17 cellular contexts compared by ENCODE assay signal in the genomic region with DNA sequence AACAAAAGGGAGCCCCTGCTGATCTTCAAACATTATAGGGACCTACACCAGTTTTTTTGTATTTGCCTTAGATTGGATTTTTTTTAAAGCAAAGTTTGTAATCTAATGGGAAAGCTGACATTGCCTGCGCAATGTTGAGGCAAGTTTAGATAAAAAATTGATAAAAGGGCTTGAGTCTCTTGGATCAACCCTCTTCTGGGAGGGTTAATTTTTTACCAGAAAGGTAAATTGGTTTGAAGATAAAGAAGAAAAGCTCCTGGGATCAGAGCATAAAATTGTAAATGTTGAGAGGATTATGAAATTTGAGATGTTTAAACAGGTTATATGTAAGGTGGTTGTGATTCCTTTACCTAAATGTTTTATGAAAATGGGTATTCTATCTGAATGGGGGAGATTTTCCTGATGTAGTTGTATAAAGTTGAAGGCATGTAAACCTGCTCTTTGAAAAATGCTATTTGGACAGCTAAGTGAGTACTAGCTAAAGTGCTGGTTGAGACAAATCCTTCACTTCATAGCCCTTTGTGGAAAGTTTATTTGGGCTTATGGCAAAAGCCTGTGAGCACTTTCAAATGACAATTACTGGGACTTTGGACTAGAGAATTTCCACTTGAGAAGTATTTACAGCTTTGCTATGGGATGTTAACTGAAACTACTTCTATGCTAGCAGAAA. TPM values are rescaled to one million over a fixed set of nuclear protein-coding genes. Genes with fewer than 3 reads are reported as not detected.
"Had no signal": no experiment of that assay in that cellular context is flagged by ENCODE, and none has a peak within 500 bp of the region (broad histone marks: within the 10 kb centered on the region; RNA-seq: fewer than 3 reads in every experiment).

No MANE protein-coding gene starts in this region.

- H3K27ac Mint-ChIP-seq: activated naive CD4-positive, alpha-beta T cell treated with anti-CD3 and anti-CD28 coated beads, Interleukin-2, amount 50 U/mL, for 24 hours; stimulated activated naive CD8-positive, alpha-beta T cell treated with anti-CD3 and anti-CD28 coated beads, Interleukin-15, amount 100 ng/mL, for 72 hours; T-helper 1 cell treated with Interleukin-12 subunit alpha and Interleukin-12 subunit beta and Interleukin-4 antibody, amounts not matched to agents 30 μg/mL and 1 μg/mL, for 36 hours had no signal

- H3K27me3 ChIP-seq: dorsolateral prefrontal cortex had no signal

- H3K4me3 ChIP-seq: dorsolateral prefrontal cortex had no signal

- ATAC-seq: esophagus mucosa; stimulated activated naive CD8-positive, alpha-beta T cell treated with anti-CD3 and anti-CD28 coated beads, Interleukin-15, amount 100 ng/mL, for 72 hours had no signal

- FAIRE-seq: endometrium, TTC549 had no signal

- H3K27ac ChIP-seq: dorsolateral prefrontal cortex had no signal

- H3K4me1 Mint-ChIP-seq: activated naive CD4-positive, alpha-beta T cell treated with anti-CD3 and anti-CD28 coated beads, Interleukin-2, amount 50 U/mL, for 24 hours; brain; stimulated activated naive CD8-positive, alpha-beta T cell treated with anti-CD3 and anti-CD28 coated beads, Interleukin-15, amount 100 ng/mL, for 72 hours had no signal

- H3K27me3 Mint-ChIP-seq: activated naive CD4-positive, alpha-beta T cell treated with anti-CD3 and anti-CD28 coated beads, Interleukin-2, amount 50 U/mL, for 24 hours; brain; stimulated activated naive CD8-positive, alpha-beta T cell treated with anti-CD3 and anti-CD28 coated beads, Interleukin-15, amount 100 ng/mL, for 72 hours had no signal

- DNase-seq: activated CD4-positive, alpha-beta T cell treated with anti-CD3 and anti-CD28 coated beads, Interleukin-2, amount 50 U/mL, for 1 hour; activated CD4-positive, CD25-positive, alpha-beta regulatory T cell; cerebellar nuclear complex; dorsolateral prefrontal cortex; hypothalamus; mammary epithelial cell; stimulated activated CD4-positive, alpha-beta T cell treated with anti-CD3 and anti-CD28 coated beads, Interleukin-4, amount 100 ng/mL, for 4 hours; stimulated activated naive CD8-positive, alpha-beta T cell treated with anti-CD3 and anti-CD28 coated beads, Interleukin-15, amount 100 ng/mL, for 72 hours had no signal

- H3K4me3 Mint-ChIP-seq: activated naive CD4-positive, alpha-beta T cell treated with anti-CD3 and anti-CD28 coated beads, Interleukin-2, amount 50 U/mL, for 24 hours; brain; stimulated activated naive CD8-positive, alpha-beta T cell treated with anti-CD3 and anti-CD28 coated beads, Interleukin-15, amount 100 ng/mL, for 72 hours; T-helper 1 cell treated with Interleukin-12 subunit alpha and Interleukin-12 subunit beta and Interleukin-4 antibody, amounts not matched to agents 30 μg/mL and 1 μg/mL, for 36 hours had no signal

- H3K9me3 Mint-ChIP-seq: activated naive CD4-positive, alpha-beta T cell treated with anti-CD3 and anti-CD28 coated beads, Interleukin-2, amount 50 U/mL, for 24 hours; brain; stimulated activated naive CD8-positive, alpha-beta T cell treated with anti-CD3 and anti-CD28 coated beads, Interleukin-15, amount 100 ng/mL, for 72 hours; T-helper 1 cell treated with Interleukin-12 subunit alpha and Interleukin-12 subunit beta and Interleukin-4 antibody, amounts not matched to agents 30 μg/mL and 1 μg/mL, for 36 hours had no signal

- H3K36me3 Mint-ChIP-seq: activated naive CD4-positive, alpha-beta T cell treated with anti-CD3 and anti-CD28 coated beads, Interleukin-2, amount 50 U/mL, for 24 hours; brain had no signal

RNA-seq across cellular contexts. Expression of gene UGT2B10, which starts 56.1 kb away (rescaled TPM):
- total RNA-seq: dorsolateral prefrontal cortex, esophagus mucosa, glomerular endothelial cell, mammary epithelial cell, osteoblast had no signal
- polyA plus RNA-seq: mammary epithelial cell, neural cell had no signal
